8 cellular contexts compared by ENCODE assay signal in genomic region chr12:125203145-125203765, GRCh38. TPM values are rescaled to one million over a fixed set of nuclear protein-coding genes. Genes with fewer than 3 reads are reported as not detected.
DNase-seq lines count a peak whose midpoint lies in the region; ATAC-seq, FAIRE-seq and TF ChIP-seq lines count a peak whose summit lies in the region.

No MANE protein-coding gene starts in this region.

- H3K4me3 ChIP-seq in GM12878: no peak overlapping the region

- H3K9me3 ChIP-seq in GM12878 (replicated peaks; ENCODE audit: control insufficient read depth, insufficient read depth, low read length): no peaks in the 10 kb centered on the region; the same call in 2 of the 3 replicates

- H2AFZ ChIP-seq in GM12878 (ENCODE audit: control insufficient read depth, low read depth, low read length): no peak overlapping the region

- DNase-seq in NCI-H1092 treated with DMSO at 0.1 percent for 48 hours (lab: John Stamatoyannopoulos, UW): peak; percentile 28
- no peak for DNase-seq in NCI-H1092 (lab: John Stamatoyannopoulos, UW)
- peak; percentile 27 for DNase-seq in HPDE6-E6E7 (ENCODE audit: extremely low spot score)
- DNase-seq in GM12878 (ENCODE audit: low read depth, low spot score): no peak
- no peak for DNase-seq in progenitor cell of endocrine pancreas (ENCODE audit: low spot score, unreplicated experiment)
- DNase-seq in stimulated activated CD4-positive, alpha-beta T cell treated with anti-CD3 and anti-CD28 coated beads, Interleukin-2, amount 100 ng/mL, for 48 hours: no peak
- no peak for DNase-seq in hippocampal formation (lab: John Stamatoyannopoulos, UW)

- in situ Hi-C loops in GM12878 (cut with MboI): no loop called here

- no peaks in the 10 kb centered on the region for H4K20me1 ChIP-seq in GM12878 (ENCODE audit: control insufficient read depth, insufficient read depth)

- no peak for TF ChIP-seq EP300 in GM12878 (IDR thresholded peaks at IDR 0.05; ENCODE audit: borderline replicate concordance in 1 of 2, control insufficient read depth in 1 of 2, low read depth in 2 of 2, low read length in 2 of 2)

- no peaks in the 10 kb centered on the region for H3K4me1 ChIP-seq in GM12878 (ENCODE audit: control insufficient read depth, insufficient read depth, low read length)

- H3K27ac ChIP-seq in GM12878 (ENCODE audit: control insufficient read depth, insufficient read depth): no peak overlapping the region

- H3K4me1 Mint-ChIP-seq in progenitor cell of endocrine pancreas (ENCODE audit: low read depth): no peaks in the 10 kb centered on the region

- H3K79me2 ChIP-seq in GM12878 (ENCODE audit: control insufficient read depth, insufficient read depth, low read length): no peaks in the 10 kb centered on the region

- 0% methylated on average over 1 of the region's 1 CpG for WGBS in GM12878 (ENCODE audit: insufficient coverage, insufficient replicate concordance, low lambda C conversion rate, missing lambda C conversion rate)

- peaks cover 49% of the 10 kb centered on the region for H3K27me3 Mint-ChIP-seq in progenitor cell of endocrine pancreas

- peak; percentile 49 to 70 (median 66) for TF ChIP-seq CTCF in GM12878 (IDR thresholded peaks at IDR 0.05 in 2 of 3, conservative IDR thresholded peaks at IDR 0.05 in 1 of 3; ENCODE audit: control insufficient read depth in 2 of 3, extremely low read depth in 1 of 3, insufficient read depth in 1 of 3, low read depth in 3 of 3, low read length in 3 of 3)
- TF ChIP-seq CTCF in progenitor cell of endocrine pancreas (IDR thresholded peaks at IDR 0.05; ENCODE audit: unreplicated experiment): peak; percentile 63

- H3K27ac Mint-ChIP-seq in progenitor cell of endocrine pancreas: no peak overlapping the region

- no TSS peak for BruUV-seq in GM12878 (replicated peaks; lab: Mats Ljungman, UMichigan)

- H3K36me3 ChIP-seq in GM12878 (ENCODE audit: control insufficient read depth in 2 of 2, insufficient read depth in 2 of 2, low read length in 1 of 2): no peaks in the 10 kb centered on the region

- POLR2A ChIA-PET in GM12878 (lab: Charles Lee): no interaction called here

- TF ChIP-seq RAD21 in GM12878 (IDR thresholded peaks at IDR 0.05; ENCODE audit: insufficient read depth, low read depth, low read length): peak; percentile 43

- H3K27me3 ChIP-seq in GM12878 (replicated peaks in 1 of 2; ENCODE audit: control insufficient read depth in 2 of 2, insufficient read depth in 2 of 2, low read length in 1 of 2): no peaks in the 10 kb centered on the region

- no peak overlapping the region for H3K4me2 ChIP-seq in GM12878 (ENCODE audit: control insufficient read depth, insufficient read depth)

- ATAC-seq in GM12878 (peak; percentile 70), GM21825 (IDR thresholded peaks at IDR 0.05; ENCODE audit: unreplicated experiment) (no peak)

- RAD21 ChIA-PET in GM12878 (lab: Charles Lee; ENCODE audit: unreplicated experiment): interaction anchor here (0.9 to 2.1 kb wide), 5 partner anchors 20 to 297 kb away, joined by 3 to 9 read pairs (median 3); no protein-coding TSS in a partner anchor

- no peak overlapping the region for H3K9ac ChIP-seq in GM12878 (ENCODE audit: control insufficient read depth, insufficient read depth, low read length)

- no peak for TF ChIP-seq POLR2A in GM12878 (IDR thresholded peaks at IDR 0.05; ENCODE audit: low read depth, low read length)

- SMC1A ChIA-PET in GM12878 (lab: Charles Lee; ENCODE audit: uncharacterized antibody, unreplicated experiment): interaction anchor here (0.7 to 2.1 kb wide), 4 partner anchors 20 to 297 kb away, joined by 3 to 7 read pairs (median 6); no protein-coding TSS in a partner anchor

- H3K9me3 Mint-ChIP-seq in progenitor cell of endocrine pancreas (ENCODE audit: low read depth): peaks cover 3% of the 10 kb centered on the region

- intact Hi-C loops in GM12878 (cut with micrococcal nuclease; ENCODE audit: unreplicated experiment): no loop called here

- no peaks in the 10 kb centered on the region for H3K36me3 Mint-ChIP-seq in progenitor cell of endocrine pancreas (ENCODE audit: insufficient read depth)

- no peak overlapping the region for H3K4me3 Mint-ChIP-seq in progenitor cell of endocrine pancreas (ENCODE audit: low read depth)

- FAIRE-seq in GM12878 (lab: Jason Lieb, UNC): peak; percentile 13

- CTCF ChIA-PET in GM12878 (lab: Yijun Ruan, JAX): interaction anchor here (0.7 to 4.0 kb wide), 9 partner anchors 8 to 201 kb away, joined by 3 to 32 read pairs (median 4); no protein-coding TSS in a partner anchor

TF ChIP-seq in GM12878, 131 proteins besides CTCF, POLR2A, EP300 and RAD21:
- TF ChIP-seq SMC3 (IDR thresholded peaks at IDR 0.05; ENCODE audit: borderline replicate concordance, low read length): peak; percentile 21; the same call in 1 of the 2 replicates
- no peak for TF ChIP-seq SREBF1 (IDR thresholded peaks at IDR 0.05; ENCODE audit: low read length)

RNA-seq across cellular contexts. Expression of gene TMEM132B, which starts 17.1 kb away (rescaled TPM):
- total RNA-seq in GM12878 (2013; cell fraction: nucleolus; rRNA removed): 0.76 and 0.79 TPM in 2 replicates
- total RNA-seq in GM12878 (2014; rRNA removed) (0.44 and 0.51 TPM in 2 replicates), GM12878 (2014; rRNA removed; fragmentation: Illumina TruSeq; extraction: Trizol) (0.27 and 0.28 TPM in 2 replicates), GM12878 (2021) (0.27 and 0.80 TPM in 2 replicates), progenitor cell of endocrine pancreas (0.98 and 1.4 TPM in 2 replicates)
- 0.13 TPM for polyA plus RNA-seq in GM12878 (2011; ENCODE audit: low read depth)
- polyA plus RNA-seq in GM12878 (2011; rRNA removed) (0.37 and 0.58 TPM in 2 replicates), GM12878 (2014; fragmentation: Illumina TruSeq; extraction: Trizol) (0.50 and 0.57 TPM in 2 replicates), GM12878 (2014; fragmentation: Nextera tagmentation; extraction: Ambion mirVana) (under 1 TPM; 0.09 to 0.34 TPM), GM12878 (2014; rRNA removed) (0.41 and 0.42 TPM in 2 replicates), GM12878 (2016; fragmentation: Nextera tagmentation; extraction: Ambion mirVana) (under 1 TPM; 0.68 to 0.79 TPM)
- polyA plus RNA-seq in GM12878 (2011; cell fraction: cytosol; rRNA removed): 0.12 and 0.21 TPM in 2 replicates
- polyA plus RNA-seq in GM12878 (2011; cell fraction: nucleus; rRNA removed): 0.88 and 1.1 TPM in 2 replicates
- polyA plus RNA-seq in GM12878 (2012): 0.11 and 0.12 TPM in 2 replicates
- polyA minus RNA-seq in GM12878 (2011; rRNA and poly(A)+ RNA removed): 0.57 and 0.80 TPM in 2 replicates
- polyA minus RNA-seq in GM12878 (2011; cell fraction: cytosol; rRNA and poly(A)+ RNA removed): 0.10 TPM in 1 of 2 replicates, not detected in the other
- polyA minus RNA-seq in GM12878 (2011; cell fraction: nucleus; rRNA and poly(A)+ RNA removed): 0.73 and 0.96 TPM in 2 replicates

Comparison
In these comparisons a context has a peak if more than half of its experiments do, and no peak if none do; other contexts are left out.
1. DNase-seq: peak in NCI-H1092 treated with DMSO at 0.1 percent for 48 hours (single experiment) and HPDE6-E6E7 (single experiment); none in NCI-H1092 (single experiment), GM12878 (single experiment), progenitor cell of endocrine pancreas (single experiment), stimulated activated CD4-positive, alpha-beta T cell treated with anti-CD3 and anti-CD28 coated beads, Interleukin-2, amount 100 ng/mL, for 48 hours (0 of 2) and hippocampal formation (0 of 2).